ENCODE assay signal across 1 cellular context in genomic region chr15:75061272-75061671, GRCh38.
TF ChIP-seq lines count a peak whose summit lies in the region.

No MANE protein-coding gene starts in this region.

TF ChIP-seq in SK-N-SH, 30 proteins besides CTCF, POLR2A, EP300 and RAD21 (continued from another document):
- TF ChIP-seq REST (IDR thresholded peaks at IDR 0.05; ENCODE audit: low read depth, low read length) (no peak), GATA2 (CRISPR knock-in tag; IDR thresholded peaks at IDR 0.05) (no peak), RCOR1 (IDR thresholded peaks at IDR 0.05; ENCODE audit: low read length) (no peak), EZH2phosphoT487 (IDR thresholded peaks at IDR 0.05; ENCODE audit: borderline replicate concordance, low read depth) (no peak), FOXJ3 (CRISPR knock-in tag; IDR thresholded peaks at IDR 0.05) (no peak)
TF ChIP-seq in SK-N-SH: peak in this region for 0.
